Comparison of ENCODE assay signal across 8 cellular contexts in the genomic region with DNA sequence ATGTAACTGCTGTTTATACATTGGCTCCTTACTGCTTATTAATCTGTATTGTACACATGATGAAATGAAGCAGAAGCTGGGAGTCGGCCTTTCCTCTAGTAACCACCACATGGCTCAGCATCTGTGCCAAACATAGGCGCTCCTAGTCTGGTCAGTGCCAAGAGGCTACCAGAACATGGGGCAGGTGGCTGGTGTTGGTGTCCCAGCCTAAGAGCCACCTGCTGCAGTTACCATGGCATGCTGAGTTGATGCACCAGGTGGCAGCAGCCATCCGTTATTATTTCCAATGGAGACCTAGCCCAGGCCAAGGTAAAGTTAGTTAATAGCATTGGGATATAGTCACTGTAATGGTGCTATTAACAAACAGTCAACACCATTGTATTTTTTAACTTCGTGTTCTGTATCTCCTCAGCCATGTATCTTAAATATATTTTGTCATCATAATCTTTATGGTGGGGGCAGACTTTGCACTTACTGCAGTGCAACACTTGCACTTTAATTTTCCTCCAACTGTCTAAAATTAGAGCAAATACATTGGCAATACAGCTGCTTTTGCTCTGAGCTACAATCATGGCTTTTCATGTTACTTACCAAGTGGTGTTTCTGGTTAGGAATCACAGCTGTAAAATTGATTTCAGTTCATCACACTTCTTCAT. TPM values are rescaled to one million over a fixed set of nuclear protein-coding genes. Genes with fewer than 3 reads are reported as not detected.
DNase-seq lines count a peak whose midpoint lies in the region; ATAC-seq and TF ChIP-seq lines count a peak whose summit lies in the region.

No MANE protein-coding gene starts in this region.

- H3K9me3 ChIP-seq in HEK293 (ENCODE audit: control insufficient read depth, insufficient read depth, low read depth, low read length) (no peaks in the 10 kb centered on the region), heart right ventricle (no peaks in the 10 kb centered on the region), smooth muscle cell (replicated peaks; ENCODE audit: low read depth) (no peaks in the 10 kb centered on the region)

- intact Hi-C loops in activated naive CD4-positive, alpha-beta T cell treated with anti-CD3 and anti-CD28 coated beads for 36 hours (cut with micrococcal nuclease): loop anchor here (1.0 to 10.0 kb wide), 4 partner anchors 263 to 677 kb away; no protein-coding TSS in a partner anchor
- intact Hi-C loops in heart right ventricle (cut with DNase I): loop anchor here in 7 of 10 donors (2.0 to 10.0 kb wide), 9 partner anchors 253 to 673 kb away; a partner anchor contains a TSS

- POLR2A ChIA-PET in HEK293 (lab: Yijun Ruan, JAX): no interaction called here

- H3K4me1 ChIP-seq in HEK293 (ENCODE audit: control insufficient read depth, insufficient read depth, low read length) (no peaks in the 10 kb centered on the region), heart right ventricle (peaks cover 0 to 15% (median 2%) of the 10 kb centered on the region in 9 donors), smooth muscle cell (ENCODE audit: low read depth) (no peaks in the 10 kb centered on the region)

- H3K79me2 ChIP-seq in smooth muscle cell (ENCODE audit: low read depth): no peaks in the 10 kb centered on the region

- H3K27me3 ChIP-seq in heart right ventricle (no peaks in the 10 kb centered on the region), smooth muscle cell (ENCODE audit: low read depth) (no peaks in the 10 kb centered on the region)

- H3K9ac ChIP-seq in smooth muscle cell (ENCODE audit: low read depth): no peak overlapping the region

- peaks cover 24% of the 10 kb centered on the region for H3K36me3 Mint-ChIP-seq in activated naive CD4-positive, alpha-beta T cell treated with anti-CD3 and anti-CD28 coated beads for 36 hours (ENCODE audit: low read depth)

- no peaks in the 10 kb centered on the region for H3K4me1 Mint-ChIP-seq in activated naive CD4-positive, alpha-beta T cell treated with anti-CD3 and anti-CD28 coated beads for 36 hours (ENCODE audit: low read depth)

- no peaks in the 10 kb centered on the region for H3K27me3 Mint-ChIP-seq in activated naive CD4-positive, alpha-beta T cell treated with anti-CD3 and anti-CD28 coated beads for 36 hours (ENCODE audit: low read depth)

- no peak overlapping the region for H3K4me3 Mint-ChIP-seq in activated naive CD4-positive, alpha-beta T cell treated with anti-CD3 and anti-CD28 coated beads for 36 hours

- CTCF ChIA-PET in HEK293 (lab: Yijun Ruan, JAX): interaction anchor here (0.6 to 1.3 kb wide), 2 partner anchors 10 to 339 kb away, joined by 3 to 8 read pairs; no protein-coding TSS in a partner anchor
- CTCF ChIA-PET in activated naive CD4-positive, alpha-beta T cell treated with anti-CD3 and anti-CD28 coated beads for 36 hours (lab: Charles Lee): interaction anchor here (0.9 kb wide), 1 partner anchor 23 kb away, joined by 3 read pairs; no protein-coding TSS in a partner anchor

- H3K4me3 ChIP-seq in HEK293 (ENCODE audit: low read depth, low read length): no peak overlapping the region
- no peak overlapping the region for H3K4me3 ChIP-seq in heart right ventricle
- no peak overlapping the region for H3K4me3 ChIP-seq in smooth muscle cell

- H3K27ac ChIP-seq in HEK293 (ENCODE audit: extremely low read depth, low read depth, low read length): no peak overlapping the region
- peak overlapping the region in 6 of 10 donors; percentile 18 to 56 (median 46) for H3K27ac ChIP-seq in heart right ventricle
- H3K27ac ChIP-seq in smooth muscle cell (ENCODE audit: low read depth): no peak overlapping the region

- WGBS in heart right ventricle, 2 donors: 34 to 55% methylated on average over 4 of the region's 4 CpGs
- WGBS in smooth muscle cell (ENCODE audit: low lambda C conversion rate): 89% methylated on average over 4 of the region's 4 CpGs

- no peaks in the 10 kb centered on the region for H3F3A ChIP-seq in smooth muscle cell (ENCODE audit: low read depth)

- no peak overlapping the region for H3K4me2 ChIP-seq in smooth muscle cell

- H3K9me3 Mint-ChIP-seq in activated naive CD4-positive, alpha-beta T cell treated with anti-CD3 and anti-CD28 coated beads for 36 hours: no peaks in the 10 kb centered on the region

- H2AFZ ChIP-seq in smooth muscle cell (ENCODE audit: low read depth): no peak overlapping the region

- ATAC-seq in heart right ventricle (peak; percentile 79 to 94 (median 86)), GM18520 (IDR thresholded peaks at IDR 0.05; ENCODE audit: unreplicated experiment) (no peak)

- H3K27ac Mint-ChIP-seq in activated naive CD4-positive, alpha-beta T cell treated with anti-CD3 and anti-CD28 coated beads for 36 hours: peak overlapping the region; percentile 56

- TF ChIP-seq CTCF in HEK293 (tag by site-specific recombination; IDR thresholded peaks at IDR 0.05) (peak; percentile 32; the same call in 1 of the 2 replicates), heart right ventricle (IDR thresholded peaks at IDR 0.05) (peak in 8 of 9 donors; percentile 29 to 73 (median 62)), smooth muscle cell (IDR thresholded peaks at IDR 0.05; ENCODE audit: borderline replicate concordance, insufficient read depth, poor library complexity, severe bottlenecking) (peak; percentile 28)

- DNase-seq in DMS114 treated with DMSO at 0.1 percent for 48 hours (lab: John Stamatoyannopoulos, UW; ENCODE audit: unreplicated experiment): peak; percentile 23
- DNase-seq in NCI-H2227 treated with DMSO at 0.1 percent for 48 hours (lab: John Stamatoyannopoulos, UW): peak; percentile 12
- peak; percentile 62 for DNase-seq in activated naive CD4-positive, alpha-beta T cell treated with anti-CD3 and anti-CD28 coated beads for 36 hours
- peak; percentile 50 to 51 for DNase-seq in heart right ventricle
- no peak for DNase-seq in smooth muscle cell (lab: John Stamatoyannopoulos, UW; ENCODE audit: unreplicated experiment)
- DNase-seq in activated CD4-positive, CD25-positive, alpha-beta regulatory T cell (lab: John Stamatoyannopoulos, UW): no peak

- H3K36me3 ChIP-seq in HEK293 (ENCODE audit: control insufficient read depth in 2 of 2, insufficient read depth in 1 of 2, low read length in 2 of 2): peaks cover 0 to 29% of the 10 kb centered on the region in 2 experiments; a peak in 2 of 3 replicates
- peaks cover 0 to 100% (median 50%) of the 10 kb centered on the region in 9 donors for H3K36me3 ChIP-seq in heart right ventricle
- peaks cover 8% of the 10 kb centered on the region for H3K36me3 ChIP-seq in smooth muscle cell (ENCODE audit: low read depth)

- H4K20me1 ChIP-seq in smooth muscle cell (ENCODE audit: low read depth): no peaks in the 10 kb centered on the region

TF ChIP-seq in HEK293, 187 proteins besides CTCF, POLR2A, EP300 and RAD21:
- TF ChIP-seq OSR2 (tag by site-specific recombination; IDR thresholded peaks at IDR 0.05) (no peak), GLI2 (tag by site-specific recombination; IDR thresholded peaks at IDR 0.05; ENCODE audit: borderline replicate concordance, low read depth) (no peak), ZNF140 (tag by site-specific recombination; IDR thresholded peaks at IDR 0.05) (no peak), SCRT2 (tag by site-specific recombination; IDR thresholded peaks at IDR 0.05) (peak; percentile 42; the same call in 1 of the 2 replicates), ZNF654 (tag by site-specific recombination; IDR thresholded peaks at IDR 0.05; ENCODE audit: low read depth) (peak; percentile 52), ZNF121 (tag by site-specific recombination; IDR thresholded peaks at IDR 0.05) (no peak), KLF10 (tag by site-specific recombination; IDR thresholded peaks at IDR 0.05) (no peak), ZNF76 (tag by site-specific recombination; IDR thresholded peaks at IDR 0.05; ENCODE audit: borderline replicate concordance, low read depth) (no peak)
- TF ChIP-seq, protein P1, sequence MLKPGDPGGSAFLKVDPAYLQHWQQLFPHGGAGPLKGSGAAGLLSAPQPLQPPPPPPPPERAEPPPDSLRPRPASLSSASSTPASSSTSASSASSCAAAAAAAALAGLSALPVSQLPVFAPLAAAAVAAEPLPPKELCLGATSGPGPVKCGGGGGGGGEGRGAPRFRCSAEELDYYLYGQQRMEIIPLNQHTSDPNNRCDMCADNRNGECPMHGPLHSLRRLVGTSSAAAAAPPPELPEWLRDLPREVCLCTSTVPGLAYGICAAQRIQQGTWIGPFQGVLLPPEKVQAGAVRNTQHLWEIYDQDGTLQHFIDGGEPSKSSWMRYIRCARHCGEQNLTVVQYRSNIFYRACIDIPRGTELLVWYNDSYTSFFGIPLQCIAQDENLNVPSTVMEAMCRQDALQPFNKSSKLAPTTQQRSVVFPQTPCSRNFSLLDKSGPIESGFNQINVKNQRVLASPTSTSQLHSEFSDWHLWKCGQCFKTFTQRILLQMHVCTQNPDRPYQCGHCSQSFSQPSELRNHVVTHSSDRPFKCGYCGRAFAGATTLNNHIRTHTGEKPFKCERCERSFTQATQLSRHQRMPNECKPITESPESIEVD (tag by site-specific recombination; IDR thresholded peaks at IDR 0.05): no peak
- TF ChIP-seq, protein P2, sequence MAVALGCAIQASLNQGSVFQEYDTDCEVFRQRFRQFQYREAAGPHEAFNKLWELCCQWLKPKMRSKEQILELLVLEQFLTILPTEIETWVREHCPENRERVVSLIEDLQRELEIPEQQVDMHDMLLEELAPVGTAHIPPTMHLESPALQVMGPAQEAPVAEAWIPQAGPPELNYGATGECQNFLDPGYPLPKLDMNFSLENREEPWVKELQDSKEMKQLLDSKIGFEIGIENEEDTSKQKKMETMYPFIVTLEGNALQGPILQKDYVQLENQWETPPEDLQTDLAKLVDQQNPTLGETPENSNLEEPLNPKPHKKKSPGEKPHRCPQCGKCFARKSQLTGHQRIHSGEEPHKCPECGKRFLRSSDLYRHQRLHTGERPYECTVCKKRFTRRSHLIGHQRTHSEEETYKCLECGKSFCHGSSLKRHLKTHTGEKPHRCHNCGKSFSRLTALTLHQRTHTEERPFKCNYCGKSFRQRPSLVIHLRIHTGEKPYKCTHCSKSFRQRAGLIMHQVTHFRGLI (tag by site-specific recombination; IDR thresholded peaks at IDR 0.05): no peak

RNA-seq across cellular contexts. Expression of a gene that starts 33.1 kb away (rescaled TPM):
- total RNA-seq in activated naive CD4-positive, alpha-beta T cell treated with anti-CD3 and anti-CD28 coated beads for 36 hours: 10 to 100 TPM; 41.8 to 42.2 TPM
- total RNA-seq in heart right ventricle (10 to 100 TPM; 45.0 to 80.3 (median 64.8) TPM), smooth muscle cell (102 and 105 TPM in 2 replicates)
- polyA plus RNA-seq in heart right ventricle (10 to 100 TPM; 21.4 to 25.4 TPM), smooth muscle cell (57.9 and 61.2 TPM in 2 replicates)

Comparison
In these comparisons a context has a peak if more than half of its experiments do, and no peak if none do; other contexts are left out.
1. DNase-seq: peak in DMS114 treated with DMSO at 0.1 percent for 48 hours (single experiment), NCI-H2227 treated with DMSO at 0.1 percent for 48 hours (single experiment), activated naive CD4-positive, alpha-beta T cell treated with anti-CD3 and anti-CD28 coated beads for 36 hours (single experiment) and heart right ventricle (2 of 2); none in smooth muscle cell (single experiment) and activated CD4-positive, CD25-positive, alpha-beta regulatory T cell (0 of 4).
2. H3K27ac ChIP-seq: peak in heart right ventricle (6 of 10); none in HEK293 (single experiment) and smooth muscle cell (single experiment).
3. Peak in every context shown above with its lines, with median percentiles within 50 percentile points of each other: CTCF ChIP-seq.